2 cellular contexts compared by ENCODE assay signal in the genomic region with DNA sequence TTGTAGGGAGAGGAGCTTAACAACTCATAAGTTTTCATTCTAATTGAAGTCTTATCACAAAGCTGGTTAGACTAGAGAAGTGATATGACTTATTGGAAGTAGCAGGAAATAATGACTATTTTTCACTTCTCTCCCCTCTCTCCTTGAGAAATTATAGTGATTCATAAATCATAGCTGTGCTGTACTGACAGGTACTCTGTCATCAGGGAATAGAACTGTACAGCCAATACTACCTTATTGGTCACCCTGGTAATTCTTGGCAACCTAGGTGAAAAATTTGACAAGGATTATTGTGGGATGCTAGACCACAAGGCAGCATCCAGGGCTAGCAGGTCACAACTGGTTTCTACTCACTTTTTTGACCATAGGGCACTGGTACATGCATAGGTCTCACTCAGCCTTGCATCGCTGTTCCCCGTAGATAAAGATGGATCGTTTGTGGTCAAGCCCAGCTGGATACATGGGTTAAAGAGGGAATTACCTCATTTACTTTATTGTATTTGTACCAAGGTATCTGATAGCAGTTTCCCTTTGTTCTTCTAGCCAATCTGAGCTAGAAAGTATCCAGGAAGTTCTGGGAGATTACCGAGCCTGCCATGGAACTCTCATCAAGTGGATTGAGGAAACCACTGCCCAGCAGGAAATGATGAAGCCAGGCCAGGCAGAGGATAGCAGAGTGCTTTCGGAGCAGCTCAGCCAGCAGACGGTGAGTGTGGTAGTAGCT.
TF ChIP-seq lines count a peak whose summit lies in the region.

No MANE protein-coding gene starts in this region.

TF ChIP-seq in HEK293T, 16 proteins besides CTCF, POLR2A, EP300 and RAD21 (continued from another document):
- no peak for TF ChIP-seq SP1 (IDR thresholded peaks at IDR 0.05)
- no peak for TF ChIP-seq NFRKB (IDR thresholded peaks at IDR 0.05)
TF ChIP-seq in HEK293T: peak in this region for 1.

TF ChIP-seq in K562, 482 proteins besides CTCF, POLR2A, EP300 and RAD21 (continued from another document):
- TF ChIP-seq, protein P1, sequence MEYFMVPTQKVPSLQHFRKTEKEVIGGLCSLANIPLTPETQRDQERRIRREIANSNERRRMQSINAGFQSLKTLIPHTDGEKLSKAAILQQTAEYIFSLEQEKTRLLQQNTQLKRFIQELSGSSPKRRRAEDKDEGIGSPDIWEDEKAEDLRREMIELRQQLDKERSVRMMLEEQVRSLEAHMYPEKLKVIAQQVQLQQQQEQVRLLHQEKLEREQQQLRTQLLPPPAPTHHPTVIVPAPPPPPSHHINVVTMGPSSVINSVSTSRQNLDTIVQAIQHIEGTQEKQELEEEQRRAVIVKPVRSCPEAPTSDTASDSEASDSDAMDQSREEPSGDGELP (CRISPR knock-in tag; IDR thresholded peaks at IDR 0.05; ENCODE audit: borderline replicate concordance) = peak; percentile 63; the same call in 1 of the 2 replicates
- TF ChIP-seq MEIS2 (IDR thresholded peaks at IDR 0.05; ENCODE audit: partially characterized antibody) = peak; percentile 65
- TF ChIP-seq ZNF695 (CRISPR knock-in tag; IDR thresholded peaks at IDR 0.05) = no peak
- TF ChIP-seq CBX8 (IDR thresholded peaks at IDR 0.05; ENCODE audit: borderline replicate concordance, extremely low read depth, low read depth, low read length, poor library complexity, severe bottlenecking) = no peak
- no peak for TF ChIP-seq FOXJ2 (tag; IDR thresholded peaks at IDR 0.05)
- no peak for TF ChIP-seq CHD7 (IDR thresholded peaks at IDR 0.05; ENCODE audit: low read depth, low read length)
- TF ChIP-seq CBFA2T3 (IDR thresholded peaks at IDR 0.05) = peak; percentile 43; the same call in 1 of the 2 replicates
- TF ChIP-seq ZFP1 (CRISPR knock-in tag; IDR thresholded peaks at IDR 0.05) = no peak
- no peak for TF ChIP-seq CBX5 (IDR thresholded peaks at IDR 0.05; ENCODE audit: borderline replicate concordance, low read depth)
- peak; percentile 98 for TF ChIP-seq ZBTB17 (CRISPR knock-in tag; IDR thresholded peaks at IDR 0.05)
- TF ChIP-seq SOX6 (IDR thresholded peaks at IDR 0.05) = peak; percentile 45; the same call in 1 of the 2 replicates
- TF ChIP-seq ZNF146 (CRISPR knock-in tag; IDR thresholded peaks at IDR 0.05; ENCODE audit: unreplicated experiment) = no peak
- peak; percentile 52; the same call in 1 of the 2 replicates for TF ChIP-seq LCOR (CRISPR knock-in tag; IDR thresholded peaks at IDR 0.05)
- no peak for TF ChIP-seq NR4A1 (CRISPR knock-in tag; IDR thresholded peaks at IDR 0.05)
- no peak for TF ChIP-seq NR4A1 (tag; IDR thresholded peaks at IDR 0.05)
- peak; percentile 15; the same call in 1 of the 2 replicates for TF ChIP-seq GTF2E2 (tag; IDR thresholded peaks at IDR 0.05)
- TF ChIP-seq ZNF232 (CRISPR knock-in tag; IDR thresholded peaks at IDR 0.05) = no peak
- TF ChIP-seq TCF3 (CRISPR knock-in tag; IDR thresholded peaks at IDR 0.05) = peak; percentile 66; the same call in 1 of the 2 replicates
- TF ChIP-seq, protein P2, sequence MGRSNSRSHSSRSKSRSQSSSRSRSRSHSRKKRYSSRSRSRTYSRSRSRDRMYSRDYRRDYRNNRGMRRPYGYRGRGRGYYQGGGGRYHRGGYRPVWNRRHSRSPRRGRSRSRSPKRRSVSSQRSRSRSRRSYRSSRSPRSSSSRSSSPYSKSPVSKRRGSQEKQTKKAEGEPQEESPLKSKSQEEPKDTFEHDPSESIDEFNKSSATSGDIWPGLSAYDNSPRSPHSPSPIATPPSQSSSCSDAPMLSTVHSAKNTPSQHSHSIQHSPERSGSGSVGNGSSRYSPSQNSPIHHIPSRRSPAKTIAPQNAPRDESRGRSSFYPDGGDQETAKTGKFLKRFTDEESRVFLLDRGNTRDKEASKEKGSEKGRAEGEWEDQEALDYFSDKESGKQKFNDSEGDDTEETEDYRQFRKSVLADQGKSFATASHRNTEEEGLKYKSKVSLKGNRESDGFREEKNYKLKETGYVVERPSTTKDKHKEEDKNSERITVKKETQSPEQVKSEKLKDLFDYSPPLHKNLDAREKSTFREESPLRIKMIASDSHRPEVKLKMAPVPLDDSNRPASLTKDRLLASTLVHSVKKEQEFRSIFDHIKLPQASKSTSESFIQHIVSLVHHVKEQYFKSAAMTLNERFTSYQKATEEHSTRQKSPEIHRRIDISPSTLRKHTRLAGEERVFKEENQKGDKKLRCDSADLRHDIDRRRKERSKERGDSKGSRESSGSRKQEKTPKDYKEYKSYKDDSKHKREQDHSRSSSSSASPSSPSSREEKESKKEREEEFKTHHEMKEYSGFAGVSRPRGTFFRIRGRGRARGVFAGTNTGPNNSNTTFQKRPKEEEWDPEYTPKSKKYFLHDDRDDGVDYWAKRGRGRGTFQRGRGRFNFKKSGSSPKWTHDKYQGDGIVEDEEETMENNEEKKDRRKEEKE (IDR thresholded peaks at IDR 0.05; ENCODE audit: borderline replicate concordance in 1 of 2, control insufficient read depth in 1 of 2, low read depth in 2 of 2, low read length in 1 of 2) = no peak
- TF ChIP-seq TBP (optimal IDR thresholded peaks at IDR 0.05; ENCODE audit: low read depth, low read length) = no peak
- no peak for TF ChIP-seq BRD9 (IDR thresholded peaks at IDR 0.05; ENCODE audit: low read depth, partially characterized antibody)
- no peak for TF ChIP-seq SMARCA4 (IDR thresholded peaks at IDR 0.05)
- no peak for TF ChIP-seq OTX1 (CRISPR knock-in tag; IDR thresholded peaks at IDR 0.05)
